ENCODE assay signal across 2 cellular contexts in genomic region chr9:118577121-118577520, GRCh38.
TF ChIP-seq lines count a peak whose summit lies in the region.

No MANE protein-coding gene starts in this region.

TF ChIP-seq in endothelial cell of umbilical vein, 7 proteins besides CTCF, POLR2A, EP300 and RAD21 (continued from another document):
- no peak for TF ChIP-seq EZH2 (IDR thresholded peaks at IDR 0.05; ENCODE audit: borderline replicate concordance, low read depth, low read length, severe bottlenecking)
- no peak for TF ChIP-seq POLR2AphosphoS5 (IDR thresholded peaks at IDR 0.05; ENCODE audit: insufficient read depth, low read depth, low read length)
- no peak for TF ChIP-seq GATA2 (IDR thresholded peaks at IDR 0.05; ENCODE audit: insufficient read depth, insufficient read length, low read depth, low read length)
- peak; percentile 64 for TF ChIP-seq FOS (IDR thresholded peaks at IDR 0.05; ENCODE audit: borderline replicate concordance, insufficient read depth, low read length)

TF ChIP-seq in HepG2, 621 proteins besides CTCF, POLR2A, EP300 and RAD21 (continued from another document):
- TF ChIP-seq ZNF800 (CRISPR knock-in tag; IDR thresholded peaks at IDR 0.05) (no peak), HMG20B (CRISPR knock-in tag; conservative IDR thresholded peaks at IDR 0.05) (no peak), SYNCRIP (IDR thresholded peaks at IDR 0.05; ENCODE audit: insufficient read depth, low read depth, low read length) (no peak), PHF8 (CRISPR knock-in tag; IDR thresholded peaks at IDR 0.05) (no peak), ZNF773 (CRISPR knock-in tag; IDR thresholded peaks at IDR 0.05; ENCODE audit: borderline replicate concordance) (no peak), NFRKB (IDR thresholded peaks at IDR 0.05) (no peak), THAP7 (CRISPR knock-in tag; IDR thresholded peaks at IDR 0.05) (no peak), CHCHD3 (CRISPR knock-in tag; IDR thresholded peaks at IDR 0.05) (no peak), AGO1 (IDR thresholded peaks at IDR 0.05; ENCODE audit: low read depth, low read length, poor library complexity, severe bottlenecking) (no peak), JUN (CRISPR knock-in tag; IDR thresholded peaks at IDR 0.05) (no peak), ZFP82 (CRISPR knock-in tag; IDR thresholded peaks at IDR 0.05; ENCODE audit: borderline replicate concordance) (no peak), ZNF121 (CRISPR knock-in tag; IDR thresholded peaks at IDR 0.05) (no peak), AKAP8 (CRISPR knock-in tag; IDR thresholded peaks at IDR 0.05) (no peak), ELF3 (CRISPR knock-in tag; IDR thresholded peaks at IDR 0.05) (no peak)
TF ChIP-seq in HepG2: peak in this region for 0.
